Comparison of ENCODE assay signal across 14 cellular contexts in genomic region chr12:54463034-54463433, GRCh38. TPM values are rescaled to one million over a fixed set of nuclear protein-coding genes. Genes with fewer than 3 reads are reported as not detected.
DNase-seq lines count a peak whose midpoint lies in the region; ATAC-seq, FAIRE-seq and TF ChIP-seq lines count a peak whose summit lies in the region.
"Had no signal": no experiment of that assay in that cellular context is flagged by ENCODE, and none has a peak within 500 bp of the region (broad histone marks: within the 10 kb centered on the region; RNA-seq: fewer than 3 reads in every experiment).

No MANE protein-coding gene starts in this region.

- RAD21 ChIA-PET in GM12878 (lab: Charles Lee; ENCODE audit: unreplicated experiment), result interaction anchor here (0.9 to 1.5 kb wide), 3 partner anchors 9 to 64 kb away, joined by 3 read pairs; no protein-coding TSS in a partner anchor

- ATAC-seq in GM12878, result no peak
- ATAC-seq: activated CD8-positive, alpha-beta T cell treated with anti-CD3 and anti-CD28 coated beads, Interleukin-2, amount 10 ng/mL, durations not matched to agents 7 days and 5 days; HCT116; stimulated activated naive CD8-positive, alpha-beta T cell treated with anti-CD3 and anti-CD28 coated beads, Interleukin-15, Interleukin-2, amounts not matched to agents 100 U/mL and 50 U/mL, for 24 hours had no signal

- no peak overlapping the region for H2AFZ ChIP-seq in ACC112 (ENCODE audit: low read length, unreplicated experiment)
- H2AFZ ChIP-seq in GM12878 (ENCODE audit: control insufficient read depth, low read depth, low read length), result no peak overlapping the region

- SMC1A ChIA-PET in GM12878 (lab: Charles Lee; ENCODE audit: uncharacterized antibody, unreplicated experiment), result interaction anchor here (0.8 to 1.4 kb wide), 6 partner anchors 8 to 69 kb away, joined by 3 to 5 read pairs (median 4); no protein-coding TSS in a partner anchor

- H4K20me1 ChIP-seq in GM12878 (ENCODE audit: control insufficient read depth, insufficient read depth), result no peaks in the 10 kb centered on the region

- POLR2A ChIA-PET in GM12878 (lab: Charles Lee), result interaction anchor here (1.3 to 1.9 kb wide), 2 partner anchors 9 to 35 kb away, joined by 5 to 10 read pairs; partner anchors contain the start of gene NCKAP1L

- H3K27ac ChIP-seq in ACC112 (ENCODE audit: low read depth, low read length) (0 out of 2 replicates have a peak overlapping the region, but pooled peaks have one; percentile 20), GM12878 (ENCODE audit: control insufficient read depth, insufficient read depth) (no peak overlapping the region)

- no peak for TF ChIP-seq EP300 in GM12878 (IDR thresholded peaks at IDR 0.05; ENCODE audit: borderline replicate concordance in 1 of 2, control insufficient read depth in 1 of 2, low read depth in 2 of 2, low read length in 2 of 2)

- in situ Hi-C loops in GM12878 (cut with MboI), result no loop called here

- no peak for TF ChIP-seq POLR2A in GM12878 (IDR thresholded peaks at IDR 0.05; ENCODE audit: low read depth, low read length)

- H3K9ac ChIP-seq in GM12878 (ENCODE audit: control insufficient read depth, insufficient read depth, low read length), result no peak overlapping the region

- TF ChIP-seq CTCF in GM12878 (IDR thresholded peaks at IDR 0.05 in 2 of 3, conservative IDR thresholded peaks at IDR 0.05 in 1 of 3; ENCODE audit: control insufficient read depth in 2 of 3, extremely low read depth in 1 of 3, insufficient read depth in 1 of 3, low read depth in 3 of 3, low read length in 3 of 3), result no peak

- DNase-seq in HT1080 (ENCODE audit: low read depth) (peak; percentile 15), GM12878 (ENCODE audit: low read depth, low spot score) (no peak), hepatic stellate cell (ENCODE audit: low spot score) (peak; percentile 27), ecto neural progenitor cell (ENCODE audit: low spot score) (no peak), foreskin melanocyte (no peak), COLO668 (lab: John Stamatoyannopoulos, UW; ENCODE audit: unreplicated experiment) (no peak), NCI-H524 (lab: John Stamatoyannopoulos, UW) (no peak)
- DNase-seq: activated CD8-positive, alpha-beta T cell treated with anti-CD3 and anti-CD28 coated beads, Interleukin-2, amount 10 ng/mL, durations not matched to agents 7 days and 5 days; NCI-H1048; stimulated activated CD4-positive, alpha-beta T cell treated with anti-CD3 and anti-CD28 coated beads, Interleukin-2, amount 100 ng/mL, for 24 hours; stimulated activated naive CD8-positive, alpha-beta T cell treated with anti-CD3 and anti-CD28 coated beads, Interleukin-15, Interleukin-2, amounts not matched to agents 100 U/mL and 50 U/mL, for 24 hours had no signal

- intact Hi-C loops in GM12878 (cut with micrococcal nuclease; ENCODE audit: unreplicated experiment), result no loop called here

- H3K9me3 ChIP-seq in GM12878 (replicated peaks; ENCODE audit: control insufficient read depth, insufficient read depth, low read length), result no peaks in the 10 kb centered on the region

- no peaks in the 10 kb centered on the region for H3K36me3 ChIP-seq in ACC112 (ENCODE audit: insufficient read depth, low read length)
- H3K36me3 ChIP-seq in GM12878 (ENCODE audit: control insufficient read depth in 2 of 2, insufficient read depth in 2 of 2, low read length in 1 of 2), result peaks cover 0 to 6% of the 10 kb centered on the region in 2 experiments; a peak in 1 of 4 replicates

- TF ChIP-seq RAD21 in GM12878 (IDR thresholded peaks at IDR 0.05; ENCODE audit: insufficient read depth, low read depth, low read length), result no peak

- BruUV-seq in GM12878 (replicated peaks; lab: Mats Ljungman, UMichigan), result no TSS peak

- CTCF ChIA-PET in GM12878 (lab: Yijun Ruan, JAX), result interaction anchor here (1.4 to 4.3 kb wide), 7 partner anchors 11 to 64 kb away, joined by 3 to 19 read pairs (median 6); partner anchors contain the start of gene GTSF1

- WGBS in GM12878 (ENCODE audit: insufficient coverage, insufficient replicate concordance, low lambda C conversion rate, missing lambda C conversion rate), result 56% methylated on average over 2 of the region's 2 CpGs

- FAIRE-seq in GM12878 (lab: Jason Lieb, UNC), result no peak
- FAIRE-seq: islet of Langerhans had no signal

- no peaks in the 10 kb centered on the region for H3K79me2 ChIP-seq in ACC112 (ENCODE audit: control insufficient read depth, insufficient read depth, low read length, unreplicated experiment)
- H3K79me2 ChIP-seq in GM12878 (ENCODE audit: control insufficient read depth, insufficient read depth, low read length), result no peaks in the 10 kb centered on the region

- H3K4me1 ChIP-seq in ACC112 (ENCODE audit: control insufficient read depth, insufficient read depth, low read length, unreplicated experiment), result peaks cover 15% of the 10 kb centered on the region
- H3K4me1 ChIP-seq in GM12878 (ENCODE audit: control insufficient read depth, insufficient read depth, low read length), result peaks cover 3% of the 10 kb centered on the region; the same call in 1 of the 2 replicates

- no peak overlapping the region for H3K4me2 ChIP-seq in GM12878 (ENCODE audit: control insufficient read depth, insufficient read depth)

- H3K27me3 ChIP-seq in ACC112 (ENCODE audit: insufficient read depth, low read length) (no peaks in the 10 kb centered on the region), GM12878 (replicated peaks in 1 of 2; ENCODE audit: control insufficient read depth in 2 of 2, insufficient read depth in 2 of 2, low read length in 1 of 2) (no peaks in the 10 kb centered on the region)

- H3K4me3 ChIP-seq in ACC112 (ENCODE audit: low read depth, low read length) (no peak overlapping the region), GM12878 (no peak overlapping the region)

RNA-seq across cellular contexts. Expression of gene GTSF1, which starts 10.4 kb away (rescaled TPM):
- 2.1 TPM in 1 of 2 replicates, not detected in the other for total RNA-seq in HT1080 (2014; rRNA removed; shearing (Covaris generic))
- polyA plus RNA-seq in HT1080 (2015; cell fraction: cytosol; rRNA removed), result 0.56 and 0.70 TPM in 2 replicates
- polyA plus RNA-seq in HT1080 (2015; cell fraction: nucleus; rRNA removed), result not detected in 2 replicates
- not detected in 2 replicates for total RNA-seq in GM12878 (2013; cell fraction: nucleolus; rRNA removed)
- total RNA-seq in GM12878 (2014; rRNA removed) (82.4 and 95.4 TPM in 2 replicates), GM12878 (2014; rRNA removed; fragmentation: Illumina TruSeq; extraction: Trizol) (100 and 102 TPM in 2 replicates), GM12878 (2021) (65.9 and 67.9 TPM in 2 replicates)
- polyA plus RNA-seq in GM12878 (2011; ENCODE audit: low read depth), result 102 TPM
- polyA plus RNA-seq in GM12878 (2011; rRNA removed) (1.5 and 1.6 TPM in 2 replicates), GM12878 (2014; fragmentation: Illumina TruSeq; extraction: Trizol) (146 and 192 TPM in 2 replicates), GM12878 (2014; fragmentation: Nextera tagmentation; extraction: Ambion mirVana) (100 to 1,000 TPM; 257 to 374 TPM), GM12878 (2014; rRNA removed) (114 and 139 TPM in 2 replicates), GM12878 (2016; fragmentation: Nextera tagmentation; extraction: Ambion mirVana) (100 to 1,000 TPM; 178 to 186 TPM)
- 0.90 and 2.6 TPM in 2 replicates for polyA plus RNA-seq in GM12878 (2011; cell fraction: cytosol; rRNA removed)
- 0.50 and 0.72 TPM in 2 replicates for polyA plus RNA-seq in GM12878 (2011; cell fraction: nucleus; rRNA removed)
- 59.4 and 62.6 TPM in 2 replicates for polyA plus RNA-seq in GM12878 (2012)
- 0.36 and 0.51 TPM in 2 replicates for polyA minus RNA-seq in GM12878 (2011; rRNA and poly(A)+ RNA removed)
- polyA minus RNA-seq in GM12878 (2011; cell fraction: cytosol; rRNA and poly(A)+ RNA removed), result not detected in 2 replicates
- 1.5 TPM in 1 of 2 replicates, not detected in the other for polyA minus RNA-seq in GM12878 (2011; cell fraction: nucleus; rRNA and poly(A)+ RNA removed)

RNA-seq across cellular contexts. Expression of gene NCKAP1L, which starts 34.5 kb away (rescaled TPM):
- not detected in 2 replicates for total RNA-seq in HT1080 (2014; rRNA removed; shearing (Covaris generic))
- polyA plus RNA-seq in HT1080 (2015; cell fraction: cytosol; rRNA removed), result 0.02 and 0.06 TPM in 2 replicates
- polyA plus RNA-seq in HT1080 (2015; cell fraction: nucleus; rRNA removed), result 0.03 and 0.18 TPM in 2 replicates
- total RNA-seq in GM12878 (2013; cell fraction: nucleolus; rRNA removed), result 538 and 552 TPM in 2 replicates
- total RNA-seq in GM12878 (2014; rRNA removed), result 152 and 168 TPM in 2 replicates
- total RNA-seq in GM12878 (2014; rRNA removed; fragmentation: Illumina TruSeq; extraction: Trizol), result 131 and 136 TPM in 2 replicates
- 131 and 133 TPM in 2 replicates for total RNA-seq in GM12878 (2021)
- polyA plus RNA-seq in GM12878 (2011; ENCODE audit: low read depth), result 80.6 TPM
- 206 and 215 TPM in 2 replicates for polyA plus RNA-seq in GM12878 (2011; rRNA removed)
- polyA plus RNA-seq in GM12878 (2011; cell fraction: cytosol; rRNA removed), result 179 and 182 TPM in 2 replicates
- polyA plus RNA-seq in GM12878 (2011; cell fraction: nucleus; rRNA removed), result 197 and 210 TPM in 2 replicates
- 110 and 117 TPM in 2 replicates for polyA plus RNA-seq in GM12878 (2012)
- 123 and 147 TPM in 2 replicates for polyA plus RNA-seq in GM12878 (2014; fragmentation: Illumina TruSeq; extraction: Trizol)
- polyA plus RNA-seq in GM12878 (2014; fragmentation: Nextera tagmentation; extraction: Ambion mirVana), result 10 to 100 TPM; 16.9 to 41.0 TPM
- 96.8 and 101 TPM in 2 replicates for polyA plus RNA-seq in GM12878 (2014; rRNA removed)
- polyA plus RNA-seq in GM12878 (2016; fragmentation: Nextera tagmentation; extraction: Ambion mirVana), result 10 to 100 TPM; 84.7 to 87.9 TPM
- polyA minus RNA-seq in GM12878 (2011; rRNA and poly(A)+ RNA removed), result 397 and 407 TPM in 2 replicates
- polyA minus RNA-seq in GM12878 (2011; cell fraction: cytosol; rRNA and poly(A)+ RNA removed), result 60.1 and 82.5 TPM in 2 replicates
- 133 and 150 TPM in 2 replicates for polyA minus RNA-seq in GM12878 (2011; cell fraction: nucleus; rRNA and poly(A)+ RNA removed)

RNA-seq across cellular contexts. Expression of gene ITGA5, which starts 44.0 kb away (rescaled TPM):
- total RNA-seq in HT1080 (2014; rRNA removed; shearing (Covaris generic)), result 150 and 163 TPM in 2 replicates
- polyA plus RNA-seq in HT1080 (2015; cell fraction: cytosol; rRNA removed), result 230 and 231 TPM in 2 replicates
- 490 and 542 TPM in 2 replicates for polyA plus RNA-seq in HT1080 (2015; cell fraction: nucleus; rRNA removed)
- total RNA-seq in GM12878 (2013; cell fraction: nucleolus; rRNA removed), result 7.6 and 13.2 TPM in 2 replicates
- total RNA-seq in GM12878 (2014; rRNA removed), result 0.73 and 0.98 TPM in 2 replicates
- 0.41 and 0.58 TPM in 2 replicates for total RNA-seq in GM12878 (2014; rRNA removed; fragmentation: Illumina TruSeq; extraction: Trizol)
- 1.2 and 1.5 TPM in 2 replicates for total RNA-seq in GM12878 (2021)
- polyA plus RNA-seq in GM12878 (2011; ENCODE audit: low read depth), result 1.2 TPM
- polyA plus RNA-seq in GM12878 (2011; rRNA removed), result 13.9 and 22.5 TPM in 2 replicates
- polyA plus RNA-seq in GM12878 (2011; cell fraction: cytosol; rRNA removed), result 18.0 and 19.9 TPM in 2 replicates
- 79.1 and 138 TPM in 2 replicates for polyA plus RNA-seq in GM12878 (2011; cell fraction: nucleus; rRNA removed)
- polyA plus RNA-seq in GM12878 (2012), result 1.0 and 2.1 TPM in 2 replicates
- 0.90 and 1.3 TPM in 2 replicates for polyA plus RNA-seq in GM12878 (2014; fragmentation: Illumina TruSeq; extraction: Trizol)
- polyA plus RNA-seq in GM12878 (2014; fragmentation: Nextera tagmentation; extraction: Ambion mirVana), result under 1 TPM; 0.15 to 0.31 TPM
- 0.49 and 0.64 TPM in 2 replicates for polyA plus RNA-seq in GM12878 (2014; rRNA removed)
- under 1 TPM; 0.23 to 0.35 TPM for polyA plus RNA-seq in GM12878 (2016; fragmentation: Nextera tagmentation; extraction: Ambion mirVana)
- 35.0 and 45.0 TPM in 2 replicates for polyA minus RNA-seq in GM12878 (2011; rRNA and poly(A)+ RNA removed)
- 12.2 TPM in 2 replicates for polyA minus RNA-seq in GM12878 (2011; cell fraction: cytosol; rRNA and poly(A)+ RNA removed)
- 51.4 and 65.2 TPM in 2 replicates for polyA minus RNA-seq in GM12878 (2011; cell fraction: nucleus; rRNA and poly(A)+ RNA removed)

Comparison
In these comparisons a context has a peak if more than half of its experiments do, and no peak if none do; other contexts are left out.
1. DNase-seq: peak in HT1080 (single experiment) and hepatic stellate cell (single experiment); none in GM12878 (single experiment), ecto neural progenitor cell (single experiment), foreskin melanocyte (single experiment), COLO668 (single experiment) and NCI-H524 (0 of 2).
2. RNA of gene NCKAP1L, which starts 34.5 kb away (total RNA-seq): 131 to 552 TPM in GM12878; not detected in HT1080; every median in the first group is over 100 times any median in the second.
3. RNA of gene ITGA5, which starts 44.0 kb away (total RNA-seq): 150 to 163 TPM in HT1080; 0.41 to 13.2 TPM in GM12878; every median in the first group is over 10 times any median in the second.